20 cellular contexts compared by ENCODE assay signal in genomic region chr10:125011171-125011925, GRCh38.
DNase-seq lines count a peak whose midpoint lies in the region; ATAC-seq, FAIRE-seq and TF ChIP-seq lines count a peak whose summit lies in the region.
"Had no signal": no experiment of that assay in that cellular context is flagged by ENCODE, and none has a peak within 500 bp of the region (broad histone marks: within the 10 kb centered on the region; RNA-seq: fewer than 3 reads in every experiment).

No MANE protein-coding gene starts in this region.

- no peak for DNase-seq in ascending aorta (ENCODE audit: low spot score in 2 of 2)
- peak; percentile 22 for DNase-seq in kidney
- DNase-seq in prostate gland (ENCODE audit: low spot score): no peak
- DNase-seq in occipital lobe (lab: John Stamatoyannopoulos, UW): no peak
- DNase-seq in head of caudate nucleus: no peak
- DNase-seq: activated CD8-positive, alpha-beta T cell treated with anti-CD3 and anti-CD28 coated beads for 36 hours; CD4-positive, alpha-beta memory T cell; DND-41; midbrain; NCI-H1092; NCI-H82; upper lobe of right lung; WERI-Rb-1 had no signal

- peaks cover 25 to 81% of the 10 kb centered on the region in 2 donors for H3K4me1 ChIP-seq in ascending aorta
- peaks cover 10 to 35% of the 10 kb centered on the region in 2 donors for H3K4me1 ChIP-seq in kidney (ENCODE audit: control insufficient read depth in 1 of 2, insufficient read depth in 1 of 2, low read depth in 1 of 2, low read length in 2 of 2)
- H3K4me1 ChIP-seq in prostate gland (replicated peaks): peaks cover 21% of the 10 kb centered on the region

- 77% methylated on average over 16 of the region's 16 CpGs for WGBS in prostate gland

- no peaks in the 10 kb centered on the region for H3K9me3 ChIP-seq in ascending aorta
- H3K9me3 ChIP-seq in kidney (ENCODE audit: control insufficient read depth in 1 of 2, low read length in 2 of 2): no peaks in the 10 kb centered on the region
- H3K9me3 ChIP-seq in prostate gland: no peaks in the 10 kb centered on the region
- H3K9me3 ChIP-seq: upper lobe of right lung had no signal

- H3K9ac ChIP-seq in kidney (ENCODE audit: low read length in 2 of 2): peak overlapping the region in 1 of 2 donors; percentile 24
- H3K9ac ChIP-seq: parathyroid adenoma had no signal

- intact Hi-C loops in ascending aorta (cut with DNase I) (loop anchor here (1.0 kb wide), 1 partner anchor 11 kb away; no protein-coding TSS in a partner anchor), kidney (cut with DNase I) (no loop called here), prostate gland (cut with DNase I) (no loop called here), head of caudate nucleus (cut with DNase I) (no loop called here)

- H3K27me3 ChIP-seq in ascending aorta (no peaks in the 10 kb centered on the region), prostate gland (replicated peaks; ENCODE audit: insufficient read depth) (no peaks in the 10 kb centered on the region)
- H3K27me3 ChIP-seq: upper lobe of right lung had no signal

- H3K4me3 ChIP-seq in ascending aorta: peak overlapping the region; percentile 6 to 8
- H3K4me3 ChIP-seq in kidney (ENCODE audit: low read length in 2 of 2): no peak overlapping the region
- no peak overlapping the region for H3K4me3 ChIP-seq in prostate gland
- H3K4me3 ChIP-seq: upper lobe of right lung had no signal

- H3K36me3 ChIP-seq in ascending aorta: no peaks in the 10 kb centered on the region
- H3K36me3 ChIP-seq in kidney (ENCODE audit: control insufficient read depth in 1 of 2, insufficient read depth in 2 of 2, low read length in 2 of 2): peaks cover 2 to 4% of the 10 kb centered on the region in 2 donors
- no peaks in the 10 kb centered on the region for H3K36me3 ChIP-seq in prostate gland
- H3K36me3 ChIP-seq: upper lobe of right lung had no signal

- TF ChIP-seq CTCF in C4-2B (conservative IDR thresholded peaks at IDR 0.05) (no peak), ascending aorta (IDR thresholded peaks at IDR 0.05) (no peak), kidney (IDR thresholded peaks at IDR 0.05; ENCODE audit: borderline replicate concordance, extremely low read depth, insufficient read depth) (no peak), prostate gland (IDR thresholded peaks at IDR 0.05) (no peak)

- no peak for FAIRE-seq in kidney (lab: Jason Lieb, UNC)
- FAIRE-seq: colon, islet of Langerhans had no signal

- ATAC-seq in HG03175 (IDR thresholded peaks at IDR 0.05; ENCODE audit: unreplicated experiment): no peak
- no peak for ATAC-seq in HG03045 (IDR thresholded peaks at IDR 0.05; ENCODE audit: unreplicated experiment)
- ATAC-seq: activated CD8-positive, alpha-beta T cell treated with anti-CD3 and anti-CD28 coated beads for 36 hours; stimulated activated effector memory CD8-positive, alpha-beta T cell treated with anti-CD3 and anti-CD28 coated beads, Interleukin-12 subunit alpha, Interleukin-12 subunit beta, amount 100 ng/mL, for 72 hours; upper lobe of right lung had no signal

- TF ChIP-seq POLR2A in prostate gland (IDR thresholded peaks at IDR 0.05): no peak

- H3K27ac ChIP-seq in C4-2B (peak overlapping the region; percentile 93), ascending aorta (peak overlapping the region; percentile 90 to 94), kidney (ENCODE audit: low read depth in 2 of 2, low read length in 2 of 2) (no peak overlapping the region), prostate gland (peak overlapping the region; percentile 63 to 80)
- H3K27ac ChIP-seq: parathyroid adenoma, upper lobe of right lung, WERI-Rb-1 had no signal

Comparison
In these comparisons a context has a peak if more than half of its experiments do, and no peak if none do; other contexts are left out.
1. H3K27ac ChIP-seq: peak in C4-2B (single experiment), ascending aorta (2 of 2) and prostate gland (2 of 2); none in kidney (0 of 2).
2. H3K4me3 ChIP-seq: peak in ascending aorta (2 of 2); none in kidney (0 of 2) and prostate gland (0 of 2).